ENCODE assay signal across 1 cellular context in genomic region chrX:68163446-68163845, GRCh38.
TF ChIP-seq lines count a peak whose summit lies in the region.

No MANE protein-coding gene starts in this region.

TF ChIP-seq in K562, 482 proteins besides CTCF, POLR2A, EP300 and RAD21 (continued from another document):
- TF ChIP-seq RREB1 (CRISPR knock-in tag; IDR thresholded peaks at IDR 0.05) (no peak), MCM5 (IDR thresholded peaks at IDR 0.05; ENCODE audit: low read depth) (no peak), TSC22D4 (tag; IDR thresholded peaks at IDR 0.05) (no peak), PKNOX1 (IDR thresholded peaks at IDR 0.05) (no peak)
